Comparison of ENCODE assay signal across 28 cellular contexts in genomic region chrX:32987139-32987538, GRCh38.
DNase-seq lines count a peak whose midpoint lies in the region; ATAC-seq, FAIRE-seq and TF ChIP-seq lines count a peak whose summit lies in the region.
"Had no signal": no experiment of that assay in that cellular context is flagged by ENCODE, and none has a peak within 500 bp of the region (broad histone marks: within the 10 kb centered on the region; RNA-seq: fewer than 3 reads in every experiment).

No MANE protein-coding gene starts in this region.

- no peaks in the 10 kb centered on the region for H3K36me3 Mint-ChIP-seq in mesothelial cell of epicardium
- H3K36me3 Mint-ChIP-seq: IgD-negative memory B cell; memory B cell; naive B cell; stimulated activated naive B cell treated with anti-CD40 and anti-IgM and Interleukin-4, amounts not matched to agents 10 μg/mL and 1 μg/mL and 100 μg/mL, for 72 hours had no signal

- intact Hi-C loops in heart right ventricle (cut with DNase I), result no loop called here

- H3K27me3 Mint-ChIP-seq in mesothelial cell of epicardium (ENCODE audit: low read depth), result no peaks in the 10 kb centered on the region
- H3K27me3 Mint-ChIP-seq: activated CD4-positive, alpha-beta T cell treated with anti-CD3 and anti-CD28 coated beads, Interleukin-2, amount 10 ng/mL, durations not matched to agents 24 days and 14 days; IgD-negative memory B cell; memory B cell; naive B cell; stimulated activated naive B cell treated with anti-CD40 and anti-IgM and Interleukin-4, amounts not matched to agents 10 μg/mL and 1 μg/mL and 100 μg/mL, for 72 hours had no signal

- peaks cover 3% of the 10 kb centered on the region for H3K4me1 ChIP-seq in NT2/D1 (ENCODE audit: insufficient read depth, insufficient read length)
- H3K4me1 ChIP-seq in heart right ventricle, result peaks cover 0 to 27% (median 0%) of the 10 kb centered on the region in 9 donors
- H3K4me1 ChIP-seq: breast epithelium, gastrocnemius medialis, spleen, testis had no signal

- no peaks in the 10 kb centered on the region for H3K36me3 ChIP-seq in NT2/D1 (ENCODE audit: insufficient read depth, insufficient read length, low read length)
- H3K36me3 ChIP-seq in heart right ventricle, result no peaks in the 10 kb centered on the region
- H3K36me3 ChIP-seq: breast epithelium, gastrocnemius medialis, spleen had no signal

- H3K27ac ChIP-seq in heart right ventricle, result peak overlapping the region in 1 of 10 donors; percentile 37
- H3K27ac ChIP-seq: breast epithelium, gastrocnemius medialis, spleen, testis, VCaP had no signal

- DNase-seq in ELF-1 (ENCODE audit: low read depth, low spot score) (peak; percentile 90), NT2/D1 (ENCODE audit: low read depth, low spot score) (peak; percentile 30), heart right ventricle (peak in 1 of 2 donors; percentile 3), mesothelial cell of epicardium (ENCODE audit: low spot score in 2 of 2, unreplicated experiment in 2 of 2) (no peak), SHP77 treated with DMSO at 0.1 percent for 48 hours (lab: John Stamatoyannopoulos, UW) (no peak), D721Med (ENCODE audit: insufficient read length, low spot score) (no peak)
- DNase-seq: ACHN; activated CD4-positive, alpha-beta T cell treated with anti-CD3 and anti-CD28 coated beads, Interleukin-2, amount 10 ng/mL, durations not matched to agents 24 days and 14 days; activated naive CD4-positive, alpha-beta T cell treated with Interleukin-2 at 50 U/mL for 16 hours; activated T-cell treated with anti-CD3 and anti-CD28 coated beads, Interleukin-2, amount 50 U/mL, for 72 hours; cortex of kidney; gastrocnemius medialis; naive B cell; NCI-H1105; NCI-H2081; spleen; stimulated activated CD4-positive, alpha-beta T cell treated with anti-CD3 and anti-CD28 coated beads, Interleukin-2, amount 100 ng/mL, for 48 hours; stimulated activated naive B cell treated with anti-CD40 and anti-IgM and Interleukin-4, amounts not matched to agents 10 μg/mL and 1 μg/mL and 100 μg/mL, for 72 hours; testis had no signal

- peak overlapping the region; percentile 32 for H3K27ac Mint-ChIP-seq in mesothelial cell of epicardium
- H3K27ac Mint-ChIP-seq: activated CD4-positive, alpha-beta T cell treated with anti-CD3 and anti-CD28 coated beads, Interleukin-2, amount 10 ng/mL, durations not matched to agents 24 days and 14 days; activated T-cell treated with anti-CD3 and anti-CD28 coated beads, Interleukin-2, amount 50 U/mL, for 72 hours; IgD-negative memory B cell; memory B cell; naive B cell; stimulated activated naive B cell treated with anti-CD40 and anti-IgM and Interleukin-4, amounts not matched to agents 10 μg/mL and 1 μg/mL and 100 μg/mL, for 72 hours had no signal

- no peak overlapping the region for H3K4me3 Mint-ChIP-seq in mesothelial cell of epicardium
- H3K4me3 Mint-ChIP-seq: activated CD4-positive, alpha-beta T cell treated with anti-CD3 and anti-CD28 coated beads, Interleukin-2, amount 10 ng/mL, durations not matched to agents 24 days and 14 days; activated T-cell treated with anti-CD3 and anti-CD28 coated beads, Interleukin-2, amount 50 U/mL, for 72 hours; IgD-negative memory B cell; memory B cell; naive B cell; stimulated activated naive B cell treated with anti-CD40 and anti-IgM and Interleukin-4, amounts not matched to agents 10 μg/mL and 1 μg/mL and 100 μg/mL, for 72 hours had no signal

- H3K4me3 ChIP-seq in NT2/D1 (ENCODE audit: insufficient read length, low read depth) (no peak overlapping the region), heart right ventricle (no peak overlapping the region)
- H3K4me3 ChIP-seq: breast epithelium, gastrocnemius medialis, spleen, testis had no signal

- ATAC-seq in heart right ventricle, result peak; percentile 25 to 93 (median 65)
- no peak for ATAC-seq in GM19397 (IDR thresholded peaks at IDR 0.05; ENCODE audit: unreplicated experiment)
- no peak for ATAC-seq in HG02571 (IDR thresholded peaks at IDR 0.05; ENCODE audit: unreplicated experiment)
- ATAC-seq: activated T-cell treated with anti-CD3 and anti-CD28 coated beads, Interleukin-2, amount 50 U/mL, for 72 hours; SK-N-SH treated with all-trans-retinoic acid at 6 μM for 48 hours; stimulated activated naive B cell treated with anti-CD40 and anti-IgM and Interleukin-4, amounts not matched to agents 10 μg/mL and 1 μg/mL and 100 μg/mL, for 72 hours had no signal

- 16 to 33% methylated on average over 4 of the region's 4 CpGs for WGBS in heart right ventricle, 2 donors

- H3K9me3 ChIP-seq in NT2/D1 (ENCODE audit: insufficient read depth, low read length) (no peaks in the 10 kb centered on the region), heart right ventricle (no peaks in the 10 kb centered on the region)
- H3K9me3 ChIP-seq: breast epithelium, gastrocnemius medialis, spleen, testis had no signal

- TF ChIP-seq CTCF in heart right ventricle (IDR thresholded peaks at IDR 0.05) (no peak), mesothelial cell of epicardium (IDR thresholded peaks at IDR 0.05; ENCODE audit: unreplicated experiment) (no peak), D721Med (IDR thresholded peaks at IDR 0.05; ENCODE audit: insufficient read depth, missing control alignments) (no peak)

- no peak for FAIRE-seq in D721Med (lab: Jason Lieb, UNC)
- FAIRE-seq: GM12891, H54 had no signal

- H3K9me3 Mint-ChIP-seq in mesothelial cell of epicardium, result no peaks in the 10 kb centered on the region
- H3K9me3 Mint-ChIP-seq: activated CD4-positive, alpha-beta T cell treated with anti-CD3 and anti-CD28 coated beads, Interleukin-2, amount 10 ng/mL, durations not matched to agents 24 days and 14 days; activated T-cell treated with anti-CD3 and anti-CD28 coated beads, Interleukin-2, amount 50 U/mL, for 72 hours; memory B cell; stimulated activated naive B cell treated with anti-CD40 and anti-IgM and Interleukin-4, amounts not matched to agents 10 μg/mL and 1 μg/mL and 100 μg/mL, for 72 hours had no signal

- peaks cover 20% of the 10 kb centered on the region for H3K4me1 Mint-ChIP-seq in mesothelial cell of epicardium
- H3K4me1 Mint-ChIP-seq: activated CD4-positive, alpha-beta T cell treated with anti-CD3 and anti-CD28 coated beads, Interleukin-2, amount 10 ng/mL, durations not matched to agents 24 days and 14 days; IgD-negative memory B cell; memory B cell; naive B cell; stimulated activated naive B cell treated with anti-CD40 and anti-IgM and Interleukin-4, amounts not matched to agents 10 μg/mL and 1 μg/mL and 100 μg/mL, for 72 hours had no signal

- no peak overlapping the region for H3K9ac ChIP-seq in NT2/D1 (ENCODE audit: insufficient read length, low read depth)

- H3K27me3 ChIP-seq in NT2/D1 (ENCODE audit: insufficient read depth, insufficient read length), result no peaks in the 10 kb centered on the region
- no peaks in the 10 kb centered on the region for H3K27me3 ChIP-seq in heart right ventricle
- H3K27me3 ChIP-seq: gastrocnemius medialis, spleen, testis had no signal

Comparison
In these comparisons a context has a peak if more than half of its experiments do, and no peak if none do; other contexts are left out.
1. DNase-seq: peak in ELF-1 (single experiment) and NT2/D1 (single experiment); none in mesothelial cell of epicardium (0 of 2), SHP77 treated with DMSO at 0.1 percent for 48 hours (single experiment) and D721Med (single experiment).
2. ATAC-seq: peak in heart right ventricle (8 of 8); none in GM19397 (single experiment) and HG02571 (single experiment).